ENCODE assay signal across 1 cellular context in the genomic region with DNA sequence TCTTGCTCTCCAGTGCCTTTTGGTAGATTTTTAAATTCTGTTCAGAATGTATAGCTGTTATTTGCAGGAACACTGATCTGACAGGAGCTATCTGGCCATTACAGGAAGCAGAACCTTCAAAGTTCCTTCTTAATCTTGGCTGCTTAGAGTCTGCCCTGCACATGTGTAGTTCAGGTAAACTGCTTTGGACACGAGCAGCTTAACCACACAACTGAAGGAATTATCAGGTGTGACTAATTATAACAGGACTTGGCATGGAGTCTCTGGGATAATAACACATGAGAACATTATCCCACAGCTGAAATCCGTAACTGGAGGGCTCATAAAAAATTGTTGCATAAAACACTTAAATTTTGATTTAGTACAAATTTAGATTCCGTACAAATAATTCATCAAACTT.
TF ChIP-seq lines count a peak whose summit lies in the region.

No MANE protein-coding gene starts in this region.

TF ChIP-seq in endothelial cell of umbilical vein, 7 proteins besides CTCF, POLR2A, EP300 and RAD21 (continued from another document):
- no peak for TF ChIP-seq EZH2 (IDR thresholded peaks at IDR 0.05; ENCODE audit: borderline replicate concordance, low read depth, low read length, severe bottlenecking)
- TF ChIP-seq POLR2AphosphoS5 (IDR thresholded peaks at IDR 0.05; ENCODE audit: insufficient read depth, low read depth, low read length), result no peak
TF ChIP-seq in endothelial cell of umbilical vein: peak in this region for 0.
